ENCODE assay signal across 1 cellular context in the genomic region with DNA sequence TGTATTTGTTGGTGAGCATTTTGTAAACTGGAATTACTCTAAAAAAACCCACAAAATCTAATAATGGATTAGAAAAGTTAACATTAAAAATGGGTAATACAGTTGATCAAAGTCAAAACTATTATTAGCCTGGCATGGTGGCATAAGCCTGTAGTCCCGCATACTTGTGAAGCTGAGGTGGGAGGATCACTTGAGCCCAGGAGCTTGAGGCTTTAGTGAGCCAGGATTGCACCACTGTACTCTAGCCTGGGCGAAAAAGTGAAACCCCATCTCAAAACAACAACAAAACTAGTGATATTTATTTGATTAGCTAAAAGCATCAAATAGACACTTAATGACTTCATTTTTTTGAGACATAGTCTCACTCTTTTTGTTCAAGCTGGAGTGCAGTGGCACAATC.
TF ChIP-seq lines count a peak whose summit lies in the region.

No MANE protein-coding gene starts in this region.

TF ChIP-seq in SK-N-SH, 30 proteins besides CTCF, POLR2A, EP300 and RAD21:
- no peak for TF ChIP-seq CHD2 (IDR thresholded peaks at IDR 0.05; ENCODE audit: low read length, partially characterized antibody)
